In the genomic region with DNA sequence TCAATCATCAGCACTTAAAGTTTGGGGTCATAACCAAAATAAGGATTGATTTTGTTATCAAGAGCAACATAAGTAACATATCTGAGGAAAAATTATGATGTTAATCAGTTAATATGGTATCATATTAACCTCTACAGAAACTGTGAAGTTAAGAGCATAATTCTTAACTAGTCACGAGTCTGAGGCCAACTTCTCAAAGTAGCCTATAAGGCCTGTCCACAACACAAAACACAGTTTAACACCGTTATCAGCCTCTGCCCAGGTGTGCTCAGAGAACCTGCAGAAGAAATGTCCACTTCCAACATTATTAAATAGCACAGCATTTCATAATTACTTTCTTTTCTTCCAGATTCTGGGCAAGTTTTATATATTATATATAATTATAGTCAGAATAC, we compare ENCODE assay signal across 1 cellular context.
TF ChIP-seq lines count a peak whose summit lies in the region.

No MANE protein-coding gene starts in this region.

TF ChIP-seq in IMR-90, 13 proteins besides CTCF, POLR2A, EP300 and RAD21:
- TF ChIP-seq BHLHE40 (IDR thresholded peaks at IDR 0.05; ENCODE audit: low read depth, low read length) (no peak), NFE2L2 (IDR thresholded peaks at IDR 0.05; ENCODE audit: low read depth, low read length) (no peak), RCOR1 (IDR thresholded peaks at IDR 0.05; ENCODE audit: insufficient replicate concordance, low read length) (no peak), RFX5 (IDR thresholded peaks at IDR 0.05; ENCODE audit: low read depth, low read length) (no peak), CEBPB (IDR thresholded peaks at IDR 0.05; ENCODE audit: low read depth, low read length) (no peak), FOS (IDR thresholded peaks at IDR 0.05; ENCODE audit: low read depth, low read length) (no peak), MXI1 (IDR thresholded peaks at IDR 0.05; ENCODE audit: borderline replicate concordance, low read depth, low read length) (no peak), SMC3 (IDR thresholded peaks at IDR 0.05; ENCODE audit: low read depth, low read length) (no peak), MAZ (IDR thresholded peaks at IDR 0.05; ENCODE audit: borderline replicate concordance, low read depth, low read length) (no peak), MAFK (IDR thresholded peaks at IDR 0.05; ENCODE audit: low read depth, low read length) (no peak)
- TF ChIP-seq, protein P1, sequence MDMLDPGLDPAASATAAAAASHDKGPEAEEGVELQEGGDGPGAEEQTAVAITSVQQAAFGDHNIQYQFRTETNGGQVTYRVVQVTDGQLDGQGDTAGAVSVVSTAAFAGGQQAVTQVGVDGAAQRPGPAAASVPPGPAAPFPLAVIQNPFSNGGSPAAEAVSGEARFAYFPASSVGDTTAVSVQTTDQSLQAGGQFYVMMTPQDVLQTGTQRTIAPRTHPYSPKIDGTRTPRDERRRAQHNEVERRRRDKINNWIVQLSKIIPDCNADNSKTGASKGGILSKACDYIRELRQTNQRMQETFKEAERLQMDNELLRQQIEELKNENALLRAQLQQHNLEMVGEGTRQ (IDR thresholded peaks at IDR 0.05; ENCODE audit: low read depth, low read length) = no peak
- TF ChIP-seq, protein P2, sequence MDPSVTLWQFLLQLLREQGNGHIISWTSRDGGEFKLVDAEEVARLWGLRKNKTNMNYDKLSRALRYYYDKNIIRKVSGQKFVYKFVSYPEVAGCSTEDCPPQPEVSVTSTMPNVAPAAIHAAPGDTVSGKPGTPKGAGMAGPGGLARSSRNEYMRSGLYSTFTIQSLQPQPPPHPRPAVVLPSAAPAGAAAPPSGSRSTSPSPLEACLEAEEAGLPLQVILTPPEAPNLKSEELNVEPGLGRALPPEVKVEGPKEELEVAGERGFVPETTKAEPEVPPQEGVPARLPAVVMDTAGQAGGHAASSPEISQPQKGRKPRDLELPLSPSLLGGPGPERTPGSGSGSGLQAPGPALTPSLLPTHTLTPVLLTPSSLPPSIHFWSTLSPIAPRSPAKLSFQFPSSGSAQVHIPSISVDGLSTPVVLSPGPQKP (IDR thresholded peaks at IDR 0.05; ENCODE audit: borderline replicate concordance, low read depth, low read length) = no peak
